10 cellular contexts compared by ENCODE assay signal in genomic region chr2:20185176-20186022, GRCh38. TPM values are rescaled to one million over a fixed set of nuclear protein-coding genes. Genes with fewer than 3 reads are reported as not detected.
DNase-seq lines count a peak whose midpoint lies in the region; ATAC-seq and TF ChIP-seq lines count a peak whose summit lies in the region.
"Had no signal": no experiment of that assay in that cellular context is flagged by ENCODE, and none has a peak within 500 bp of the region (broad histone marks: within the 10 kb centered on the region; RNA-seq: fewer than 3 reads in every experiment).

No MANE protein-coding gene starts in this region.

- no peak overlapping the region for H3K9ac ChIP-seq in liver (ENCODE audit: low read depth in 1 of 2, low read length in 2 of 2)
- H3K9ac ChIP-seq: GM23248 had no signal

- no peak overlapping the region for H3K4me3 ChIP-seq in liver (ENCODE audit: low read depth in 1 of 3, low read length in 3 of 3)
- no peak overlapping the region for H3K4me3 ChIP-seq in upper lobe of right lung
- H3K4me3 ChIP-seq: GM23248 had no signal

- intact Hi-C loops in upper lobe of right lung (cut with DNase I) = no loop called here

- 80% methylated on average over 18 of the region's 18 CpGs for WGBS in liver

- no peak for TF ChIP-seq CTCF in liver (IDR thresholded peaks at IDR 0.05; ENCODE audit: low read depth, low read length, missing input control)
- TF ChIP-seq CTCF in upper lobe of right lung (IDR thresholded peaks at IDR 0.05) = no peak

- TF ChIP-seq RAD21 in liver (IDR thresholded peaks at IDR 0.05) = no peak

- peak; percentile 54 for ATAC-seq in upper lobe of right lung
- no peak for ATAC-seq in GM21515 (IDR thresholded peaks at IDR 0.05; ENCODE audit: unreplicated experiment)

- H3K27me3 ChIP-seq in liver (ENCODE audit: control insufficient read depth in 4 of 4, insufficient read depth in 4 of 4, low read length in 3 of 4) (no peaks in the 10 kb centered on the region), upper lobe of right lung (no peaks in the 10 kb centered on the region)

- H3K9me3 ChIP-seq in liver (ENCODE audit: control insufficient read depth in 4 of 4, low read length in 3 of 4) = no peaks in the 10 kb centered on the region
- no peaks in the 10 kb centered on the region for H3K9me3 ChIP-seq in upper lobe of right lung

- H3K4me1 ChIP-seq in liver (ENCODE audit: control insufficient read depth in 4 of 4, insufficient read depth in 4 of 4, low read length in 3 of 4) = peaks cover 40 to 82% (median 72%) of the 10 kb centered on the region in 4 donors
- H3K4me1 ChIP-seq in upper lobe of right lung = peaks cover 31% of the 10 kb centered on the region

- H3K36me3 ChIP-seq in liver (ENCODE audit: control insufficient read depth in 4 of 4, insufficient read depth in 3 of 4, low read depth in 1 of 4, low read length in 3 of 4) (no peaks in the 10 kb centered on the region), upper lobe of right lung (no peaks in the 10 kb centered on the region)

- H3K27ac ChIP-seq in liver (ENCODE audit: low read depth in 1 of 2, low read length in 2 of 2) (peak overlapping the region; percentile 69 to 84), upper lobe of right lung (peak overlapping the region; percentile 82)
- H3K27ac ChIP-seq: GM23248 had no signal

- DNase-seq in SIG-M5 treated with dmso at 0.1 percent for 504 hours (lab: John Stamatoyannopoulos, UW; ENCODE audit: unreplicated experiment) = peak; percentile 17
- DNase-seq in SIG-M5 (lab: John Stamatoyannopoulos, UW) = no peak
- DNase-seq in amniotic epithelial cell (ENCODE audit: low read depth) = peak; percentile 64
- DNase-seq in upper lobe of right lung = peak; percentile 80
- DNase-seq in T1000 (lab: John Stamatoyannopoulos, UW) = no peak
- no peak for DNase-seq in SHP77 treated with DMSO at 0.1 percent for 48 hours (lab: John Stamatoyannopoulos, UW)
- DNase-seq: activated CD4-positive, alpha-beta T cell treated with anti-CD3 and anti-CD28 coated beads, Interleukin-2, amount 50 U/mL, for 48 hours; GM23248 had no signal

TF ChIP-seq in liver, 16 proteins besides CTCF, POLR2A, EP300 and RAD21:
- TF ChIP-seq TAF1 (conservative IDR thresholded peaks at IDR 0.05) (no peak), HNF4G (IDR thresholded peaks at IDR 0.05) (no peak), ATF3 (IDR thresholded peaks at IDR 0.05) (no peak), RXRA (IDR thresholded peaks at IDR 0.05) (no peak), FOXA1 (IDR thresholded peaks at IDR 0.05) (no peak), HNF4A (conservative IDR thresholded peaks at IDR 0.05) (no peak), SP1 (IDR thresholded peaks at IDR 0.05) (no peak), MAX (IDR thresholded peaks at IDR 0.05) (no peak), NR2F2 (IDR thresholded peaks at IDR 0.05) (no peak), GABPA (IDR thresholded peaks at IDR 0.05 in 1 of 2, conservative IDR thresholded peaks at IDR 0.05 in 1 of 2) (no peak), YY1 (IDR thresholded peaks at IDR 0.05) (no peak), JUND (IDR thresholded peaks at IDR 0.05) (no peak), EGR1 (IDR thresholded peaks at IDR 0.05; ENCODE audit: low read depth in 2 of 2) (no peak), REST (IDR thresholded peaks at IDR 0.05) (no peak), ZBTB33 (IDR thresholded peaks at IDR 0.05) (no peak), FOXA2 (IDR thresholded peaks at IDR 0.05) (no peak)

RNA-seq across cellular contexts. Expression of gene SDC1, which starts 39.5 kb away (rescaled TPM):
- total RNA-seq in liver (100 to 1,000 TPM in 1 of 2 donors, 10 to 100 TPM in 1; 99.6 to 269 TPM), upper lobe of right lung (148 TPM)
- 100 to 1,000 TPM; 124 to 363 TPM for polyA plus RNA-seq in liver

Comparison
In these comparisons a context has a peak if more than half of its experiments do, and no peak if none do; other contexts are left out.
1. DNase-seq: peak in SIG-M5 treated with dmso at 0.1 percent for 504 hours (single experiment), amniotic epithelial cell (single experiment) and upper lobe of right lung (single experiment); none in SIG-M5 (single experiment), T1000 (single experiment) and SHP77 treated with DMSO at 0.1 percent for 48 hours (single experiment).